Comparison of ENCODE assay signal across 1 cellular context in genomic region chr12:50112456-50113218, GRCh38.
A peak's percentile ranks its signal among the peaks of the same experiment; 100 is the strongest.
TF ChIP-seq lines count a peak whose summit lies in the region.

No MANE protein-coding gene starts in this region.

TF ChIP-seq in HepG2, 621 proteins besides CTCF, POLR2A, EP300 and RAD21 (continued from another document and continues in another):
- TF ChIP-seq, protein P1, sequence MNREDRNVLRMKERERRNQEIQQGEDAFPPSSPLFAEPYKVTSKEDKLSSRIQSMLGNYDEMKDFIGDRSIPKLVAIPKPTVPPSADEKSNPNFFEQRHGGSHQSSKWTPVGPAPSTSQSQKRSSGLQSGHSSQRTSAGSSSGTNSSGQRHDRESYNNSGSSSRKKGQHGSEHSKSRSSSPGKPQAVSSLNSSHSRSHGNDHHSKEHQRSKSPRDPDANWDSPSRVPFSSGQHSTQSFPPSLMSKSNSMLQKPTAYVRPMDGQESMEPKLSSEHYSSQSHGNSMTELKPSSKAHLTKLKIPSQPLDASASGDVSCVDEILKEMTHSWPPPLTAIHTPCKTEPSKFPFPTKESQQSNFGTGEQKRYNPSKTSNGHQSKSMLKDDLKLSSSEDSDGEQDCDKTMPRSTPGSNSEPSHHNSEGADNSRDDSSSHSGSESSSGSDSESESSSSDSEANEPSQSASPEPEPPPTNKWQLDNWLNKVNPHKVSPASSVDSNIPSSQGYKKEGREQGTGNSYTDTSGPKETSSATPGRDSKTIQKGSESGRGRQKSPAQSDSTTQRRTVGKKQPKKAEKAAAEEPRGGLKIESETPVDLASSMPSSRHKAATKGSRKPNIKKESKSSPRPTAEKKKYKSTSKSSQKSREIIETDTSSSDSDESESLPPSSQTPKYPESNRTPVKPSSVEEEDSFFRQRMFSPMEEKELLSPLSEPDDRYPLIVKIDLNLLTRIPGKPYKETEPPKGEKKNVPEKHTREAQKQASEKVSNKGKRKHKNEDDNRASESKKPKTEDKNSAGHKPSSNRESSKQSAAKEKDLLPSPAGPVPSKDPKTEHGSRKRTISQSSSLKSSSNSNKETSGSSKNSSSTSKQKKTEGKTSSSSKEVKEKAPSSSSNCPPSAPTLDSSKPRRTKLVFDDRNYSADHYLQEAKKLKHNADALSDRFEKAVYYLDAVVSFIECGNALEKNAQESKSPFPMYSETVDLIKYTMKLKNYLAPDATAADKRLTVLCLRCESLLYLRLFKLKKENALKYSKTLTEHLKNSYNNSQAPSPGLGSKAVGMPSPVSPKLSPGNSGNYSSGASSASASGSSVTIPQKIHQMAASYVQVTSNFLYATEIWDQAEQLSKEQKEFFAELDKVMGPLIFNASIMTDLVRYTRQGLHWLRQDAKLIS (CRISPR knock-in tag; IDR thresholded peaks at IDR 0.05) = no peak
- no peak for TF ChIP-seq SRSF1 (optimal IDR thresholded peaks at IDR 0.05; ENCODE audit: low read depth, low read length)
- TF ChIP-seq, protein P2, sequence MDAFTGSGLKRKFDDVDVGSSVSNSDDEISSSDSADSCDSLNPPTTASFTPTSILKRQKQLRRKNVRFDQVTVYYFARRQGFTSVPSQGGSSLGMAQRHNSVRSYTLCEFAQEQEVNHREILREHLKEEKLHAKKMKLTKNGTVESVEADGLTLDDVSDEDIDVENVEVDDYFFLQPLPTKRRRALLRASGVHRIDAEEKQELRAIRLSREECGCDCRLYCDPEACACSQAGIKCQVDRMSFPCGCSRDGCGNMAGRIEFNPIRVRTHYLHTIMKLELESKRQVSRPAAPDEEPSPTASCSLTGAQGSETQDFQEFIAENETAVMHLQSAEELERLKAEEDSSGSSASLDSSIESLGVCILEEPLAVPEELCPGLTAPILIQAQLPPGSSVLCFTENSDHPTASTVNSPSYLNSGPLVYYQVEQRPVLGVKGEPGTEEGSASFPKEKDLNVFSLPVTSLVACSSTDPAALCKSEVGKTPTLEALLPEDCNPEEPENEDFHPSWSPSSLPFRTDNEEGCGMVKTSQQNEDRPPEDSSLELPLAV (CRISPR knock-in tag; conservative IDR thresholded peaks at IDR 0.05; ENCODE audit: low read depth) = no peak
- TF ChIP-seq, protein P3, sequence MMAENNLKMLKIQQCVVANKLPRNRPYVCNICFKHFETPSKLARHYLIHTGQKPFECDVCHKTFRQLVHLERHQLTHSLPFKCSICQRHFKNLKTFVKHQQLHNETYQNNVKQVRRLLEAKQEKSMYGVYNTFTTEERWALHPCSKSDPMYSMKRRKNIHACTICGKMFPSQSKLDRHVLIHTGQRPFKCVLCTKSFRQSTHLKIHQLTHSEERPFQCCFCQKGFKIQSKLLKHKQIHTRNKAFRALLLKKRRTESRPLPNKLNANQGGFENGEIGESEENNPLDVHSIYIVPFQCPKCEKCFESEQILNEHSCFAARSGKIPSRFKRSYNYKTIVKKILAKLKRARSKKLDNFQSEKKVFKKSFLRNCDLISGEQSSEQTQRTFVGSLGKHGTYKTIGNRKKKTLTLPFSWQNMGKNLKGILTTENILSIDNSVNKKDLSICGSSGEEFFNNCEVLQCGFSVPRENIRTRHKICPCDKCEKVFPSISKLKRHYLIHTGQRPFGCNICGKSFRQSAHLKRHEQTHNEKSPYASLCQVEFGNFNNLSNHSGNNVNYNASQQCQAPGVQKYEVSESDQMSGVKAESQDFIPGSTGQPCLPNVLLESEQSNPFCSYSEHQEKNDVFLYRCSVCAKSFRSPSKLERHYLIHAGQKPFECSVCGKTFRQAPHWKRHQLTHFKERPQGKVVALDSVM (CRISPR knock-in tag; IDR thresholded peaks at IDR 0.05) = peak; percentile 95
- 0 out of 2 replicates have a peak, but pooled peaks have one; percentile 1 for TF ChIP-seq ZNF891 (CRISPR knock-in tag; IDR thresholded peaks at IDR 0.05)
- no peak; the same call in 1 of the 2 replicates for TF ChIP-seq NAIF1 (CRISPR knock-in tag; IDR thresholded peaks at IDR 0.05; ENCODE audit: borderline replicate concordance)
- TF ChIP-seq HBP1 (CRISPR knock-in tag; IDR thresholded peaks at IDR 0.05; ENCODE audit: low read depth) = no peak
- TF ChIP-seq ZNF737 (CRISPR knock-in tag; IDR thresholded peaks at IDR 0.05; ENCODE audit: borderline replicate concordance) = 0 out of 2 replicates have a peak, but pooled peaks have one; percentile 3
- TF ChIP-seq, protein P4, sequence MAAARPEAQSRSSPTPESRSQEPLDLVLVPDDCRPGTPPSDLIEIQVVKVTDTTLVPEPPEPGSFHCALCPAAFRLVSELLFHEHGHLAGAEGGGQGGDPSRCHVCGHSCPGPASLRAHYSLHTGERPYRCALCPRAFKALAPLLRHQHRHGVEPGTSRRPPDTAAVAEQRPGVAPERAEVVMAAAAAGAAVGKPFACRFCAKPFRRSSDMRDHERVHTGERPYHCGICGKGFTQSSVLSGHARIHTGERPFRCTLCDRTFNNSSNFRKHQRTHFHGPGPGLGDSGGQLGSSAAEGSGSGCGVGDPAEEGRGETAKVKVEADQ (CRISPR knock-in tag; IDR thresholded peaks at IDR 0.05; ENCODE audit: borderline replicate concordance) = 0 out of 2 replicates have a peak, but pooled peaks have one; percentile 15
- TF ChIP-seq ELF4 (CRISPR knock-in tag; IDR thresholded peaks at IDR 0.05; ENCODE audit: borderline replicate concordance) = peak; percentile 8; the same call in 1 of the 2 replicates
- TF ChIP-seq ZNF883 (CRISPR knock-in tag; IDR thresholded peaks at IDR 0.05; ENCODE audit: not compliant biosample characterization) = peak; percentile 51
- TF ChIP-seq, protein P5, sequence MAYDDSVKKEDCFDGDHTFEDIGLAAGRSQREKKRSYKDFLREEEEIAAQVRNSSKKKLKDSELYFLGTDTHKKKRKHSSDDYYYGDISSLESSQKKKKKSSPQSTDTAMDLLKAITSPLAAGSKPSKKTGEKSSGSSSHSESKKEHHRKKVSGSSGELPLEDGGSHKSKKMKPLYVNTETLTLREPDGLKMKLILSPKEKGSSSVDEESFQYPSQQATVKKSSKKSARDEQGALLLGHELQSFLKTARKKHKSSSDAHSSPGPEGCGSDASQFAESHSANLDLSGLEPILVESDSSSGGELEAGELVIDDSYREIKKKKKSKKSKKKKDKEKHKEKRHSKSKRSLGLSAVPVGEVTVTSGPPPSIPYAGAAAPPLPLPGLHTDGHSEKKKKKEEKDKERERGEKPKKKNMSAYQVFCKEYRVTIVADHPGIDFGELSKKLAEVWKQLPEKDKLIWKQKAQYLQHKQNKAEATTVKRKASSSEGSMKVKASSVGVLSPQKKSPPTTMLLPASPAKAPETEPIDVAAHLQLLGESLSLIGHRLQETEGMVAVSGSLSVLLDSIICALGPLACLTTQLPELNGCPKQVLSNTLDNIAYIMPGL (CRISPR knock-in tag; IDR thresholded peaks at IDR 0.05; ENCODE audit: borderline replicate concordance in 1 of 2, low read depth in 1 of 2) = no peak; a peak in 1 of 4 replicates
- no peak for TF ChIP-seq ZNF3 (CRISPR knock-in tag; IDR thresholded peaks at IDR 0.05)
- TF ChIP-seq, protein P6, sequence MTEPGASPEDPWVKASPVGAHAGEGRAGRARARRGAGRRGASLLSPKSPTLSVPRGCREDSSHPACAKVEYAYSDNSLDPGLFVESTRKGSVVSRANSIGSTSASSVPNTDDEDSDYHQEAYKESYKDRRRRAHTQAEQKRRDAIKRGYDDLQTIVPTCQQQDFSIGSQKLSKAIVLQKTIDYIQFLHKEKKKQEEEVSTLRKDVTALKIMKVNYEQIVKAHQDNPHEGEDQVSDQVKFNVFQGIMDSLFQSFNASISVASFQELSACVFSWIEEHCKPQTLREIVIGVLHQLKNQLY (CRISPR knock-in tag; IDR thresholded peaks at IDR 0.05) = no peak
- TF ChIP-seq BORCS8-MEF2B (CRISPR knock-in tag; IDR thresholded peaks at IDR 0.05) = peak; percentile 44; the same call in 1 of the 2 replicates
- no peak for TF ChIP-seq HNF4G (IDR thresholded peaks at IDR 0.05; ENCODE audit: borderline replicate concordance, low read depth, low read length)
- TF ChIP-seq HNF4G (CRISPR knock-in tag; IDR thresholded peaks at IDR 0.05; ENCODE audit: borderline replicate concordance, low read depth) = no peak
- TF ChIP-seq, protein P7, sequence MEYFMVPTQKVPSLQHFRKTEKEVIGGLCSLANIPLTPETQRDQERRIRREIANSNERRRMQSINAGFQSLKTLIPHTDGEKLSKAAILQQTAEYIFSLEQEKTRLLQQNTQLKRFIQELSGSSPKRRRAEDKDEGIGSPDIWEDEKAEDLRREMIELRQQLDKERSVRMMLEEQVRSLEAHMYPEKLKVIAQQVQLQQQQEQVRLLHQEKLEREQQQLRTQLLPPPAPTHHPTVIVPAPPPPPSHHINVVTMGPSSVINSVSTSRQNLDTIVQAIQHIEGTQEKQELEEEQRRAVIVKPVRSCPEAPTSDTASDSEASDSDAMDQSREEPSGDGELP (IDR thresholded peaks at IDR 0.05; ENCODE audit: borderline replicate concordance, low read depth) = no peak
- peak; percentile 9; the same call in 1 of the 2 replicates for TF ChIP-seq ZFY (CRISPR knock-in tag; IDR thresholded peaks at IDR 0.05)
- no peak for TF ChIP-seq ARNT (IDR thresholded peaks at IDR 0.05)
- TF ChIP-seq, protein P8, sequence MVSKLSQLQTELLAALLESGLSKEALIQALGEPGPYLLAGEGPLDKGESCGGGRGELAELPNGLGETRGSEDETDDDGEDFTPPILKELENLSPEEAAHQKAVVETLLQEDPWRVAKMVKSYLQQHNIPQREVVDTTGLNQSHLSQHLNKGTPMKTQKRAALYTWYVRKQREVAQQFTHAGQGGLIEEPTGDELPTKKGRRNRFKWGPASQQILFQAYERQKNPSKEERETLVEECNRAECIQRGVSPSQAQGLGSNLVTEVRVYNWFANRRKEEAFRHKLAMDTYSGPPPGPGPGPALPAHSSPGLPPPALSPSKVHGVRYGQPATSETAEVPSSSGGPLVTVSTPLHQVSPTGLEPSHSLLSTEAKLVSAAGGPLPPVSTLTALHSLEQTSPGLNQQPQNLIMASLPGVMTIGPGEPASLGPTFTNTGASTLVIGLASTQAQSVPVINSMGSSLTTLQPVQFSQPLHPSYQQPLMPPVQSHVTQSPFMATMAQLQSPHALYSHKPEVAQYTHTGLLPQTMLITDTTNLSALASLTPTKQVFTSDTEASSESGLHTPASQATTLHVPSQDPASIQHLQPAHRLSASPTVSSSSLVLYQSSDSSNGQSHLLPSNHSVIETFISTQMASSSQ (IDR thresholded peaks at IDR 0.05; ENCODE audit: low read depth) = no peak
- TF ChIP-seq, protein P8 (CRISPR knock-in tag; IDR thresholded peaks at IDR 0.05; ENCODE audit: borderline replicate concordance) = 0 out of 2 replicates have a peak, but pooled peaks have one; percentile 10
- 0 out of 2 replicates have a peak, but pooled peaks have one; percentile 1 for TF ChIP-seq SPEN (CRISPR knock-in tag; IDR thresholded peaks at IDR 0.05; ENCODE audit: low read depth)
- TF ChIP-seq TAF1 (CRISPR knock-in tag; IDR thresholded peaks at IDR 0.05) = peak; percentile 8; the same call in 1 of the 2 replicates
- 0 out of 2 replicates have a peak, but pooled peaks have one; percentile 72 for TF ChIP-seq E2F2 (CRISPR knock-in tag; IDR thresholded peaks at IDR 0.05; ENCODE audit: borderline replicate concordance)
- peak; percentile 76; the same call in 1 of the 2 replicates for TF ChIP-seq ZFP91 (CRISPR knock-in tag; IDR thresholded peaks at IDR 0.05; ENCODE audit: borderline replicate concordance)
- 0 out of 2 replicates have a peak, but pooled peaks have one; percentile 58 for TF ChIP-seq ZNF296 (CRISPR knock-in tag; conservative IDR thresholded peaks at IDR 0.05)
- TF ChIP-seq ASH2L (IDR thresholded peaks at IDR 0.05; ENCODE audit: insufficient read length, low read depth, low read length) = peak; percentile 22
- no peak for TF ChIP-seq PLRG1 (conservative IDR thresholded peaks at IDR 0.05)
- TF ChIP-seq ZNF740 (CRISPR knock-in tag; IDR thresholded peaks at IDR 0.05) = no peak
- TF ChIP-seq TSC22D2 (CRISPR knock-in tag; IDR thresholded peaks at IDR 0.05; ENCODE audit: borderline replicate concordance) = 0 out of 2 replicates have a peak, but pooled peaks have one; percentile 4
- TF ChIP-seq ZNF674 (CRISPR knock-in tag; IDR thresholded peaks at IDR 0.05; ENCODE audit: low read depth) = 0 out of 2 replicates have a peak, but pooled peaks have one; percentile 19
- TF ChIP-seq ZNF10 (CRISPR knock-in tag; IDR thresholded peaks at IDR 0.05; ENCODE audit: borderline replicate concordance, low read depth) = 0 out of 2 replicates have a peak, but pooled peaks have one; percentile 29
